9 cellular contexts compared by ENCODE assay signal in genomic region chr20:50516180-50516934, GRCh38. TPM values are rescaled to one million over a fixed set of nuclear protein-coding genes. Genes with fewer than 3 reads are reported as not detected.
DNase-seq lines count a peak whose midpoint lies in the region; ATAC-seq and TF ChIP-seq lines count a peak whose summit lies in the region.
"Had no signal": no experiment of that assay in that cellular context is flagged by ENCODE, and none has a peak within 500 bp of the region (broad histone marks: within the 10 kb centered on the region; RNA-seq: fewer than 3 reads in every experiment).

No MANE protein-coding gene starts in this region.

- H3K4me1 Mint-ChIP-seq in HFFc6 (ENCODE audit: low read depth), result peaks cover 96% of the 10 kb centered on the region
- peaks cover 65% of the 10 kb centered on the region for H3K4me1 Mint-ChIP-seq in memory B cell

- no peaks in the 10 kb centered on the region for H3K9me3 ChIP-seq in ovary

- H3K27me3 ChIP-seq in H7 (ENCODE audit: control insufficient read depth, insufficient read depth, low read length) (no peaks in the 10 kb centered on the region), ovary (no peaks in the 10 kb centered on the region)

- no peak overlapping the region for H3K27ac ChIP-seq in ovary

- H3K4me3 ChIP-seq in H7 (ENCODE audit: insufficient read depth, low read depth, low read length) (no peak overlapping the region), ovary (no peak overlapping the region)

- H3K27me3 Mint-ChIP-seq in HFFc6 (ENCODE audit: insufficient read depth) (no peaks in the 10 kb centered on the region; the same call in 1 of the 2 replicates), memory B cell (no peaks in the 10 kb centered on the region)

- H3K27ac Mint-ChIP-seq in HFFc6 (peak overlapping the region; percentile 57), memory B cell (peak overlapping the region; percentile 99)

- no peak for TF ChIP-seq CTCF in HFFc6 (IDR thresholded peaks at IDR 0.05)
- no peak for TF ChIP-seq CTCF in ovary (IDR thresholded peaks at IDR 0.05)

- H3K9me3 Mint-ChIP-seq in HFFc6 (no peaks in the 10 kb centered on the region), memory B cell (no peaks in the 10 kb centered on the region)

- TF ChIP-seq EP300 in ovary (IDR thresholded peaks at IDR 0.05), result no peak

- H3K4me1 ChIP-seq in ovary (ENCODE audit: insufficient read depth), result peaks cover 13% of the 10 kb centered on the region

- ATAC-seq in GM18499 (IDR thresholded peaks at IDR 0.05; ENCODE audit: insufficient read depth, unreplicated experiment), result peak; percentile 40
- ATAC-seq in memory B cell (ENCODE audit: low read depth), result peak; percentile 80

- H3K4me3 Mint-ChIP-seq in HFFc6 (no peak overlapping the region), memory B cell (peak overlapping the region; percentile 67)

- H3K36me3 ChIP-seq in H7 (replicated peaks; ENCODE audit: control insufficient read depth, insufficient read depth, low read length) (no peaks in the 10 kb centered on the region), ovary (no peaks in the 10 kb centered on the region)

- peaks cover 13% of the 10 kb centered on the region for H3K36me3 Mint-ChIP-seq in HFFc6 (ENCODE audit: low read depth)
- H3K36me3 Mint-ChIP-seq in memory B cell, result peaks cover 11% of the 10 kb centered on the region

- no peak for DNase-seq in HFFc6
- DNase-seq in NOMO-1 treated with dmso at 0.1 percent for 144 hours (lab: John Stamatoyannopoulos, UW; ENCODE audit: unreplicated experiment), result peak; percentile 74
- DNase-seq in memory B cell (ENCODE audit: low spot score in 2 of 2), result peak in 1 of 2 donors; percentile 63
- DNase-seq in H7, result no peak
- DNase-seq in ovary, result no peak
- DNase-seq in mucosa of gallbladder (ENCODE audit: low spot score), result no peak
- DNase-seq in 8988T, result no peak
- DNase-seq: activated CD4-positive, alpha-beta T cell treated with anti-CD3 and anti-CD28 coated beads for 1 hour had no signal

- TF ChIP-seq POLR2A in ovary (IDR thresholded peaks at IDR 0.05), result no peak

- intact Hi-C loops in ovary (cut with DNase I), result loop anchor here in 1 of 4 donors (10.0 kb wide), 1 partner anchor 58 kb away; no protein-coding TSS in a partner anchor

- 83% methylated on average over 5 of the region's 5 CpGs for WGBS in ovary, 3 donors

RNA-seq across cellular contexts. Expression of gene PTPN1, which starts 6.2 kb away (rescaled TPM):
- 10 to 100 TPM; 37.8 to 46.5 (median 45.2) TPM for total RNA-seq in HFFc6 (2021; fragmentation: NEBNext Ultra II Directional; extraction: Animal tissue kit (Norgen Biotek cat#: 25700))
- total RNA-seq in H7 (2014; rRNA removed; shearing (Covaris generic)), result 33.0 and 38.7 TPM in 2 replicates
- 10 to 100 TPM; 17.6 to 31.1 (median 26.6) TPM for total RNA-seq in ovary
- polyA plus RNA-seq in ovary, result 10 to 100 TPM; 24.6 to 36.7 TPM
- total RNA-seq in mucosa of gallbladder, result 24.0 TPM
